31 cellular contexts compared by ENCODE assay signal in genomic region chr7:937851-938484, GRCh38. TPM values are rescaled to one million over a fixed set of nuclear protein-coding genes. Genes with fewer than 3 reads are reported as not detected.
DNase-seq lines count a peak whose midpoint lies in the region; ATAC-seq and TF ChIP-seq lines count a peak whose summit lies in the region.
"Had no signal": no experiment of that assay in that cellular context is flagged by ENCODE, and none has a peak within 500 bp of the region (broad histone marks: within the 10 kb centered on the region; RNA-seq: fewer than 3 reads in every experiment).

No MANE protein-coding gene starts in this region.

- no peaks in the 10 kb centered on the region for H3K27me3 Mint-ChIP-seq in stimulated activated naive CD8-positive, alpha-beta T cell treated with anti-CD3 and anti-CD28 coated beads, Interleukin-15, Interleukin-2, amounts not matched to agents 100 ng/mL and 50 ng/mL, for 24 hours
- no peaks in the 10 kb centered on the region for H3K27me3 Mint-ChIP-seq in stimulated activated naive CD8-positive, alpha-beta T cell treated with anti-CD3 and anti-CD28 coated beads, Interleukin-15, amount 100 ng/mL, for 72 hours
- peaks cover 6% of the 10 kb centered on the region for H3K27me3 Mint-ChIP-seq in activated B cell treated with CpG ODN at 0.5 μM for 24 hours
- H3K27me3 Mint-ChIP-seq: naive thymus-derived CD8-positive, alpha-beta T cell had no signal

- no peaks in the 10 kb centered on the region for H3K36me3 ChIP-seq in lower lobe of right lung
- H3K36me3 ChIP-seq in aorta (ENCODE audit: control insufficient read depth in 1 of 2, insufficient read depth in 2 of 2, low read length in 1 of 2), result no peaks in the 10 kb centered on the region
- H3K36me3 ChIP-seq: left ventricle myocardium inferior, MG63, WERI-Rb-1 had no signal

- H3K4me1 Mint-ChIP-seq in stimulated activated naive CD8-positive, alpha-beta T cell treated with anti-CD3 and anti-CD28 coated beads, Interleukin-15, Interleukin-2, amounts not matched to agents 100 ng/mL and 50 ng/mL, for 24 hours (ENCODE audit: low read depth), result peaks cover 52% of the 10 kb centered on the region
- H3K4me1 Mint-ChIP-seq in stimulated activated naive CD8-positive, alpha-beta T cell treated with anti-CD3 and anti-CD28 coated beads, Interleukin-15, amount 100 ng/mL, for 72 hours, result peaks cover 57% of the 10 kb centered on the region
- peaks cover 25% of the 10 kb centered on the region for H3K4me1 Mint-ChIP-seq in activated B cell treated with CpG ODN at 0.5 μM for 24 hours
- H3K4me1 Mint-ChIP-seq: endodermal cell, mesothelial cell of epicardium had no signal

- H3K4me3 ChIP-seq in lower lobe of right lung, result no peak overlapping the region
- H3K4me3 ChIP-seq in aorta (ENCODE audit: low read length in 2 of 2), result no peak overlapping the region
- H3K4me3 ChIP-seq: esophagus muscularis mucosa, hepatocyte, K562, left ventricle myocardium inferior, MG63 had no signal

- H3K36me3 Mint-ChIP-seq in stimulated activated naive CD8-positive, alpha-beta T cell treated with anti-CD3 and anti-CD28 coated beads, Interleukin-15, Interleukin-2, amounts not matched to agents 100 ng/mL and 50 ng/mL, for 24 hours (ENCODE audit: low read depth), result peaks cover 31% of the 10 kb centered on the region
- no peaks in the 10 kb centered on the region for H3K36me3 Mint-ChIP-seq in activated B cell treated with CpG ODN at 0.5 μM for 24 hours (ENCODE audit: low read depth)
- H3K36me3 Mint-ChIP-seq: CD4-positive, CD25-positive, alpha-beta regulatory T cell; mesothelial cell of epicardium had no signal

- H3K9me3 ChIP-seq in lower lobe of right lung (no peaks in the 10 kb centered on the region), aorta (ENCODE audit: control insufficient read depth, low read length) (no peaks in the 10 kb centered on the region)
- H3K9me3 ChIP-seq: esophagus muscularis mucosa had no signal

- TF ChIP-seq CTCF in activated B cell treated with CpG ODN at 0.5 μM for 24 hours (IDR thresholded peaks at IDR 0.05) (no peak), lower lobe of right lung (IDR thresholded peaks at IDR 0.05) (no peak)

- H3K27ac Mint-ChIP-seq in stimulated activated naive CD8-positive, alpha-beta T cell treated with anti-CD3 and anti-CD28 coated beads, Interleukin-15, Interleukin-2, amounts not matched to agents 100 ng/mL and 50 ng/mL, for 24 hours, result peak overlapping the region; percentile 21
- peak overlapping the region in 1 of 2 donors; percentile 65 for H3K27ac Mint-ChIP-seq in stimulated activated naive CD8-positive, alpha-beta T cell treated with anti-CD3 and anti-CD28 coated beads, Interleukin-15, amount 100 ng/mL, for 72 hours
- H3K27ac Mint-ChIP-seq in activated B cell treated with CpG ODN at 0.5 μM for 24 hours, result peak overlapping the region; percentile 41
- H3K27ac Mint-ChIP-seq: CD4-positive, CD25-positive, alpha-beta regulatory T cell; endodermal cell; mesothelial cell of epicardium; naive thymus-derived CD8-positive, alpha-beta T cell had no signal

- H3K27ac ChIP-seq in lower lobe of right lung, result no peak overlapping the region
- no peak overlapping the region for H3K27ac ChIP-seq in aorta (ENCODE audit: low read depth in 1 of 2, low read length in 2 of 2)
- H3K27ac ChIP-seq: esophagus muscularis mucosa, hepatocyte, left ventricle myocardium inferior, WERI-Rb-1 had no signal

- DNase-seq in stimulated activated naive CD8-positive, alpha-beta T cell treated with anti-CD3 and anti-CD28 coated beads, Interleukin-15, amount 100 ng/mL, for 72 hours, result no peak
- DNase-seq in activated B cell treated with CpG ODN at 0.5 μM for 24 hours (no peak), lower lobe of right lung (peak; percentile 10), aorta (peak; percentile 13 to 43), ureter (ENCODE audit: low spot score) (no peak)
- DNase-seq in stimulated activated CD4-positive, alpha-beta T cell treated with anti-CD3 and anti-CD28 coated beads, Interleukin-15, amount 100 ng/mL, for 24 hours, result no peak
- DNase-seq: activated CD4-positive, alpha-beta T cell treated with anti-CD3 and anti-CD28 coated beads, Interleukin-2, amount 50 U/mL, for 48 hours; activated gamma-delta T cell treated with Interleukin-2 at 50 U/mL for 16 hours; amniotic stem cell; CD4-positive, CD25-positive, alpha-beta regulatory T cell; cortex of kidney; DMS 273 treated with DMSO at 0.1 percent for 48 hours; endodermal cell; foreskin melanocyte; left ventricle myocardium inferior; MG63; NCI-H187; NCI-H526; SK-N-SH; stimulated activated CD4-positive, alpha-beta T cell treated with anti-CD3 and anti-CD28 coated beads, Interleukin-4, amount 100 ng/mL, for 24 hours; stimulated activated naive CD4-positive, alpha-beta T cell; WERI-Rb-1 had no signal

- no peaks in the 10 kb centered on the region for H3K4me1 ChIP-seq in lower lobe of right lung
- H3K4me1 ChIP-seq in aorta (ENCODE audit: control insufficient read depth in 1 of 2, insufficient read depth in 2 of 2, low read length in 2 of 2), result no peaks in the 10 kb centered on the region
- H3K4me1 ChIP-seq: esophagus muscularis mucosa, left ventricle myocardium inferior had no signal

- H3K27me3 ChIP-seq in lower lobe of right lung (ENCODE audit: low read depth), result no peaks in the 10 kb centered on the region
- no peaks in the 10 kb centered on the region for H3K27me3 ChIP-seq in aorta (ENCODE audit: control insufficient read depth in 1 of 2, insufficient read depth in 2 of 2, low read length in 1 of 2)
- H3K27me3 ChIP-seq: esophagus muscularis mucosa had no signal

- ATAC-seq in stimulated activated naive CD8-positive, alpha-beta T cell treated with anti-CD3 and anti-CD28 coated beads, Interleukin-15, amount 100 ng/mL, for 72 hours, result no peak
- ATAC-seq in activated B cell treated with CpG ODN at 0.5 μM for 24 hours (ENCODE audit: low read depth) (no peak), lower lobe of right lung (no peak), aorta (ENCODE audit: low FRiP score) (no peak), GM21526 (IDR thresholded peaks at IDR 0.05; ENCODE audit: low FRiP score, unreplicated experiment) (no peak)
- ATAC-seq: K562; naive thymus-derived CD8-positive, alpha-beta T cell had no signal

- peaks cover 19% of the 10 kb centered on the region for H3K9me3 Mint-ChIP-seq in stimulated activated naive CD8-positive, alpha-beta T cell treated with anti-CD3 and anti-CD28 coated beads, Interleukin-15, Interleukin-2, amounts not matched to agents 100 ng/mL and 50 ng/mL, for 24 hours
- peaks cover 7 to 27% of the 10 kb centered on the region in 2 donors for H3K9me3 Mint-ChIP-seq in stimulated activated naive CD8-positive, alpha-beta T cell treated with anti-CD3 and anti-CD28 coated beads, Interleukin-15, amount 100 ng/mL, for 72 hours
- peaks cover 3% of the 10 kb centered on the region for H3K9me3 Mint-ChIP-seq in activated B cell treated with CpG ODN at 0.5 μM for 24 hours

- 86 to 91% methylated on average over 16 of the region's 16 CpGs for WGBS in aorta, 2 donors

- peak overlapping the region; percentile 7 for H3K4me3 Mint-ChIP-seq in stimulated activated naive CD8-positive, alpha-beta T cell treated with anti-CD3 and anti-CD28 coated beads, Interleukin-15, Interleukin-2, amounts not matched to agents 100 ng/mL and 50 ng/mL, for 24 hours
- peak overlapping the region in 1 of 2 donors; percentile 54 for H3K4me3 Mint-ChIP-seq in stimulated activated naive CD8-positive, alpha-beta T cell treated with anti-CD3 and anti-CD28 coated beads, Interleukin-15, amount 100 ng/mL, for 72 hours
- peak overlapping the region; percentile 2 for H3K4me3 Mint-ChIP-seq in activated B cell treated with CpG ODN at 0.5 μM for 24 hours
- H3K4me3 Mint-ChIP-seq: CD4-positive, CD25-positive, alpha-beta regulatory T cell; endodermal cell; mesothelial cell of epicardium; naive thymus-derived CD8-positive, alpha-beta T cell had no signal

- POLR2A ChIA-PET in activated B cell treated with CpG ODN at 0.5 μM for 24 hours (lab: Charles Lee), result interaction anchor here (0.6 to 2.0 kb wide), 3 partner anchors 15 to 37 kb away, joined by 3 to 10 read pairs (median 4); partner anchors contain the start of gene COX19

- intact Hi-C loops in activated B cell treated with CpG ODN at 0.5 μM for 24 hours (cut with micrococcal nuclease) (loop anchor here (2.0 kb wide), 1 partner anchor 13 kb away; no protein-coding TSS in a partner anchor), lower lobe of right lung (cut with DNase I) (no loop called here), aorta (cut with DNase I) (no loop called here)

- CTCF ChIA-PET in activated B cell treated with CpG ODN at 0.5 μM for 24 hours (lab: Charles Lee), result no interaction called here

RNA-seq across cellular contexts. Expression of gene ADAP1, which starts 16.5 kb away (rescaled TPM):
- total RNA-seq in activated B cell treated with CpG ODN at 0.5 μM for 24 hours (9.4 and 11.9 TPM in 2 replicates), lower lobe of right lung (33.9 TPM), aorta (10 to 100 TPM; 10.8 to 11.9 TPM), ureter (20.6 TPM)
- polyA plus RNA-seq in aorta, result 10 to 100 TPM in 1 of 2 donors, 1 to 10 TPM in 1; 4.3 to 16.9 TPM

RNA-seq across cellular contexts. Expression of gene COX19, which starts 37.4 kb away (rescaled TPM):
- 21.2 and 24.5 TPM in 2 replicates for total RNA-seq in activated B cell treated with CpG ODN at 0.5 μM for 24 hours
- total RNA-seq in lower lobe of right lung, result 12.9 TPM
- total RNA-seq in aorta, result 10 to 100 TPM; 10.8 to 17.0 TPM
- polyA plus RNA-seq in aorta, result 1 to 10 TPM; 3.1 to 6.7 TPM
- 14.6 TPM for total RNA-seq in ureter

RNA-seq across cellular contexts. Expression of gene CYP2W1, which starts 45.0 kb away (rescaled TPM):
- total RNA-seq in activated B cell treated with CpG ODN at 0.5 μM for 24 hours, result not detected in 2 replicates
- total RNA-seq in lower lobe of right lung, result not detected
- not detected for total RNA-seq in aorta
- polyA plus RNA-seq in aorta, result not detected
- total RNA-seq in ureter, result 0.44 TPM
- total RNA-seq: CD4-positive, CD25-positive, alpha-beta regulatory T cell; endodermal cell; K562; left ventricle myocardium inferior; naive thymus-derived CD8-positive, alpha-beta T cell; osteocyte; T-helper 2 cell treated with Interferon-gamma antibody and Interleukin-4, amounts not matched to agents 100 ng/mL and 5 ng/mL, for 36 hours had no signal
- polyA plus RNA-seq: CD4-positive, CD25-positive, alpha-beta regulatory T cell; K562; naive thymus-derived CD8-positive, alpha-beta T cell had no signal

Comparison
In these comparisons a context has a peak if more than half of its experiments do, and no peak if none do; other contexts are left out.
1. DNase-seq: peak in lower lobe of right lung (single experiment) and aorta (2 of 2); none in stimulated activated naive CD8-positive, alpha-beta T cell treated with anti-CD3 and anti-CD28 coated beads, Interleukin-15, amount 100 ng/mL, for 72 hours (0 of 2), activated B cell treated with CpG ODN at 0.5 μM for 24 hours (single experiment), ureter (single experiment) and stimulated activated CD4-positive, alpha-beta T cell treated with anti-CD3 and anti-CD28 coated beads, Interleukin-15, amount 100 ng/mL, for 24 hours (single experiment).